In genomic region chr10:71727429-71728217, GRCh38 we compare ENCODE assay signal across 8 cellular contexts. TPM values are rescaled to one million over a fixed set of nuclear protein-coding genes. Genes with fewer than 3 reads are reported as not detected.
DNase-seq lines count a peak whose midpoint lies in the region; FAIRE-seq and TF ChIP-seq lines count a peak whose summit lies in the region.

No MANE protein-coding gene starts in this region.

- 27 to 33% methylated on average over 12 of the region's 12 CpGs for WGBS in sigmoid colon, 2 donors

- BruUV-seq in A673 (replicated peaks; lab: Mats Ljungman, UMichigan): no TSS peak

- TF ChIP-seq CTCF in GM12875 (IDR thresholded peaks at IDR 0.05; ENCODE audit: borderline replicate concordance, insufficient read depth, low read depth, low read length) (no peak), sigmoid colon (IDR thresholded peaks at IDR 0.05) (no peak), A673 (conservative IDR thresholded peaks at IDR 0.05; ENCODE audit: low read depth, low read length) (no peak)

- H3K4me1 ChIP-seq in sigmoid colon: peaks cover 0 to 38% (median 32%) of the 10 kb centered on the region in 4 donors
- peaks cover 5% of the 10 kb centered on the region for H3K4me1 ChIP-seq in A673 (ENCODE audit: insufficient read depth, low read length, poor library complexity, severe bottlenecking)

- H3K27me3 Mint-ChIP-seq in activated CD4-positive, alpha-beta memory T cell treated with anti-CD3 and anti-CD28 coated beads for 36 hours: no peaks in the 10 kb centered on the region

- no peaks in the 10 kb centered on the region for H3K27me3 ChIP-seq in sigmoid colon
- H3K27me3 ChIP-seq in A673 (replicated peaks; ENCODE audit: insufficient read depth, low read depth, low read length, poor library complexity): no peaks in the 10 kb centered on the region

- POLR2A ChIA-PET in activated CD4-positive, alpha-beta memory T cell treated with anti-CD3 and anti-CD28 coated beads for 36 hours (lab: Charles Lee): interaction anchor here (1.2 to 5.4 kb wide), 11 partner anchors 9 to 45 kb away, joined by 3 to 51 read pairs (median 9); partner anchors contain the start of gene VSIR
- POLR2A ChIA-PET in A673 (lab: Charles Lee; ENCODE audit: low non-redundant PET): no interaction called here

- peak overlapping the region; percentile 58 for H3K4me3 Mint-ChIP-seq in activated CD4-positive, alpha-beta memory T cell treated with anti-CD3 and anti-CD28 coated beads for 36 hours

- H3K4me3 ChIP-seq in GM12875 (ENCODE audit: low read depth, low read length) (peak overlapping the region; percentile 28), sigmoid colon (no peak overlapping the region), A673 (ENCODE audit: low read depth, low read length, poor library complexity, severe bottlenecking) (no peak overlapping the region)

- H3K27ac Mint-ChIP-seq in activated CD4-positive, alpha-beta memory T cell treated with anti-CD3 and anti-CD28 coated beads for 36 hours: peak overlapping the region; percentile 99

- FAIRE-seq in H54 (lab: Jason Lieb, UNC): no peak

- H3K27ac ChIP-seq in sigmoid colon (peak overlapping the region; percentile 73 to 82 (median 76)), A673 (ENCODE audit: low read depth, low read length, poor library complexity, severe bottlenecking) (no peak overlapping the region)

- TF ChIP-seq POLR2A in H54 (IDR thresholded peaks at IDR 0.05; ENCODE audit: low read depth, low read length) (no peak), sigmoid colon (IDR thresholded peaks at IDR 0.05) (no peak)

- no peaks in the 10 kb centered on the region for H3K36me3 Mint-ChIP-seq in activated CD4-positive, alpha-beta memory T cell treated with anti-CD3 and anti-CD28 coated beads for 36 hours

- intact Hi-C loops in activated CD4-positive, alpha-beta memory T cell treated with anti-CD3 and anti-CD28 coated beads for 36 hours (cut with micrococcal nuclease): loop anchor here (1.0 to 10.0 kb wide), 4 partner anchors 9 to 607 kb away; partner anchors contain the start of genes PSAP and SPOCK2
- intact Hi-C loops in sigmoid colon (cut with DNase I) (loop anchor here (5.0 kb wide), 1 partner anchor 45 kb away; the partner anchor contains the start of gene VSIR), A673 (cut with micrococcal nuclease; ENCODE audit: unreplicated experiment) (no loop called here)

- H3K9me3 Mint-ChIP-seq in activated CD4-positive, alpha-beta memory T cell treated with anti-CD3 and anti-CD28 coated beads for 36 hours: no peaks in the 10 kb centered on the region

- DNase-seq in H54 (ENCODE audit: insufficient read length, low spot score) (peak; percentile 36), NAMALWA (ENCODE audit: low spot score) (peak; percentile 84), fibroblast of gingiva (ENCODE audit: low read depth) (peak; percentile 49), sigmoid colon (peak; percentile 87), A673 (ENCODE audit: low spot score) (no peak), 8988T (no peak)
- peak; percentile 87 for DNase-seq in activated CD4-positive, alpha-beta memory T cell treated with anti-CD3 and anti-CD28 coated beads for 36 hours

- H3K36me3 ChIP-seq in sigmoid colon (no peaks in the 10 kb centered on the region), A673 (ENCODE audit: insufficient read depth, low read length, poor library complexity, severe bottlenecking) (no peaks in the 10 kb centered on the region)

- CTCF ChIA-PET in activated CD4-positive, alpha-beta memory T cell treated with anti-CD3 and anti-CD28 coated beads for 36 hours (lab: Charles Lee): interaction anchor here (1.5 to 10.0 kb wide), 9 partner anchors 9 to 46 kb away, joined by 3 to 118 read pairs (median 30); partner anchors contain the start of gene VSIR
- CTCF ChIA-PET in A673 (lab: Charles Lee): no interaction called here

- no peak for TF ChIP-seq EP300 in sigmoid colon (IDR thresholded peaks at IDR 0.05)

- peaks cover 91% of the 10 kb centered on the region for H3K4me1 Mint-ChIP-seq in activated CD4-positive, alpha-beta memory T cell treated with anti-CD3 and anti-CD28 coated beads for 36 hours (ENCODE audit: low read depth)

- H3K9me3 ChIP-seq in sigmoid colon (no peaks in the 10 kb centered on the region), A673 (ENCODE audit: low read depth, low read length, poor library complexity, severe bottlenecking) (no peaks in the 10 kb centered on the region)

RNA-seq across cellular contexts. Expression of gene C10orf105, which starts 8.0 kb away (rescaled TPM):
- under 1 TPM; 0.63 to 0.76 TPM for total RNA-seq in activated CD4-positive, alpha-beta memory T cell treated with anti-CD3 and anti-CD28 coated beads for 36 hours
- total RNA-seq in sigmoid colon (under 1 TPM in 1 of 4 donors, not detected in 3; 0.55 TPM), A673 (2021) (not detected in 2 replicates)
- polyA plus RNA-seq in sigmoid colon: under 1 TPM in 1 of 3 donors, not detected in 2; 0.25 TPM

RNA-seq across cellular contexts. Expression of gene VSIR, which starts 45.7 kb away (rescaled TPM):
- 100 to 1,000 TPM; 112 TPM for total RNA-seq in activated CD4-positive, alpha-beta memory T cell treated with anti-CD3 and anti-CD28 coated beads for 36 hours
- total RNA-seq in sigmoid colon (10 to 100 TPM; 24.6 to 46.7 (median 40.3) TPM), A673 (2021) (not detected in 2 replicates)
- polyA plus RNA-seq in sigmoid colon: 10 to 100 TPM; 12.0 to 73.1 (median 30.7) TPM

Comparison
In these comparisons a context has a peak if more than half of its experiments do, and no peak if none do; other contexts are left out.
1. DNase-seq: peak in H54 (single experiment), NAMALWA (single experiment), activated CD4-positive, alpha-beta memory T cell treated with anti-CD3 and anti-CD28 coated beads for 36 hours (single experiment), fibroblast of gingiva (single experiment) and sigmoid colon (single experiment); none in A673 (single experiment) and 8988T (single experiment).
2. RNA of gene VSIR, which starts 45.7 kb away (total RNA-seq): 112 TPM in activated CD4-positive, alpha-beta memory T cell treated with anti-CD3 and anti-CD28 coated beads for 36 hours and 24.6 to 46.7 TPM in sigmoid colon; not detected in A673; every median in the first group is over 10 times any median in the second.